In genomic region chr10:132919374-132920100, GRCh38 we compare ENCODE assay signal across 15 cellular contexts. TPM values are rescaled to one million over a fixed set of nuclear protein-coding genes. Genes with fewer than 3 reads are reported as not detected.
A peak's percentile ranks its signal among the peaks of the same experiment; 100 is the strongest.
DNase-seq lines count a peak whose midpoint lies in the region; ATAC-seq and TF ChIP-seq lines count a peak whose summit lies in the region.
"Had no signal": no experiment of that assay in that cellular context is flagged by ENCODE, and none has a peak within 500 bp of the region (broad histone marks: within the 10 kb centered on the region; RNA-seq: fewer than 3 reads in every experiment).

No MANE protein-coding gene starts in this region.

- H4K8ac ChIP-seq in neuronal stem cell (ENCODE audit: low read depth, low read length): no peak overlapping the region

- no peak overlapping the region for H3K4me2 ChIP-seq in neuronal stem cell (ENCODE audit: insufficient read depth, low read length, poor library complexity, severe bottlenecking)

- peak overlapping the region; percentile 34 for H3K23ac ChIP-seq in neuronal stem cell (ENCODE audit: low read depth, low read length, poor library complexity)

- no peak overlapping the region for H3K14ac ChIP-seq in neuronal stem cell (ENCODE audit: low read length)

- TF ChIP-seq POLR2A in Peyer's patch (IDR thresholded peaks at IDR 0.05) (no peak), prostate gland (IDR thresholded peaks at IDR 0.05) (no peak)

- no peak overlapping the region for H2BK15ac ChIP-seq in neuronal stem cell (ENCODE audit: low read length)

- H3K9me3 ChIP-seq in neuronal stem cell (replicated peaks in 1 of 2; ENCODE audit: control insufficient read depth in 2 of 2, insufficient read depth in 1 of 2, low read depth in 1 of 2, low read length in 2 of 2) (no peaks in the 10 kb centered on the region), Peyer's patch (no peaks in the 10 kb centered on the region), prostate gland (no peaks in the 10 kb centered on the region)

- H3K79me1 ChIP-seq in neuronal stem cell (ENCODE audit: low read depth, low read length): no peaks in the 10 kb centered on the region

- H2BK5ac ChIP-seq in neuronal stem cell (ENCODE audit: low read length): no peak overlapping the region

- TF ChIP-seq CTCF in natural killer cell (IDR thresholded peaks at IDR 0.05) (no peak), WTC11 (IDR thresholded peaks at IDR 0.05) (no peak), Peyer's patch (IDR thresholded peaks at IDR 0.05) (no peak), prostate gland (IDR thresholded peaks at IDR 0.05) (no peak)

- H3K27ac Mint-ChIP-seq in natural killer cell treated with Interleukin-12 subunit alpha and Interleukin-12 subunit beta and Interleukin-15 and Interleukin-18, amount 100 ng/mL, for 72 hours: no peak overlapping the region
- no peak overlapping the region for H3K27ac Mint-ChIP-seq in natural killer cell
- no peak overlapping the region for H3K27ac Mint-ChIP-seq in WTC11
- H3K27ac Mint-ChIP-seq: B cell; CD4-positive, alpha-beta memory T cell; HFFc6 had no signal

- H3K4me1 ChIP-seq in neuronal stem cell (ENCODE audit: control insufficient read depth in 2 of 2, insufficient read depth in 1 of 2, low read depth in 1 of 2, low read length in 2 of 2): no peaks in the 10 kb centered on the region
- no peaks in the 10 kb centered on the region for H3K4me1 ChIP-seq in Peyer's patch
- H3K4me1 ChIP-seq in prostate gland (replicated peaks): no peaks in the 10 kb centered on the region

- no peaks in the 10 kb centered on the region for H3K27me3 Mint-ChIP-seq in natural killer cell treated with Interleukin-12 subunit alpha and Interleukin-12 subunit beta and Interleukin-15 and Interleukin-18, amount 100 ng/mL, for 72 hours
- H3K27me3 Mint-ChIP-seq in natural killer cell (ENCODE audit: low read depth in 2 of 2) (no peaks in the 10 kb centered on the region), WTC11 (ENCODE audit: low read depth) (no peaks in the 10 kb centered on the region)

- no peak overlapping the region for H4K91ac ChIP-seq in neuronal stem cell (ENCODE audit: low read depth, low read length, poor library complexity)

- H2BK12ac ChIP-seq in neuronal stem cell (ENCODE audit: low read length): no peak overlapping the region

- ATAC-seq in natural killer cell treated with Interleukin-12 subunit alpha and Interleukin-12 subunit beta and Interleukin-15 and Interleukin-18, amount 100 ng/mL, for 72 hours: no peak
- ATAC-seq in natural killer cell (no peak), WTC11 (no peak)

- H3K4me3 ChIP-seq in neuronal stem cell (ENCODE audit: low read length in 2 of 2): no peak overlapping the region
- H3K4me3 ChIP-seq in Peyer's patch: no peak overlapping the region
- H3K4me3 ChIP-seq in prostate gland: no peak overlapping the region

- H3K27ac ChIP-seq in neuronal stem cell (replicated peaks; ENCODE audit: low read length): no peak overlapping the region
- no peak overlapping the region for H3K27ac ChIP-seq in Peyer's patch
- no peak overlapping the region for H3K27ac ChIP-seq in prostate gland
- H3K27ac ChIP-seq: HL-60 had no signal

- H2AFZ ChIP-seq in neuronal stem cell (ENCODE audit: low read length): no peak overlapping the region

- H3K27me3 ChIP-seq in neuronal stem cell (ENCODE audit: control insufficient read depth in 3 of 3, insufficient read depth in 3 of 3, low read depth in 1 of 3, low read length in 3 of 3) (no peaks in the 10 kb centered on the region), Peyer's patch (no peaks in the 10 kb centered on the region), prostate gland (replicated peaks; ENCODE audit: insufficient read depth) (no peaks in the 10 kb centered on the region)

- intact Hi-C loops in natural killer cell (cut with micrococcal nuclease) (no loop called here), prostate gland (cut with DNase I) (no loop called here)

- no peak overlapping the region for H3K4me3 Mint-ChIP-seq in natural killer cell treated with Interleukin-12 subunit alpha and Interleukin-12 subunit beta and Interleukin-15 and Interleukin-18, amount 100 ng/mL, for 72 hours
- H3K4me3 Mint-ChIP-seq in natural killer cell (no peak overlapping the region), WTC11 (no peak overlapping the region)
- H3K4me3 Mint-ChIP-seq: B cell; CD4-positive, alpha-beta memory T cell; HFFc6 had no signal

- no CpG with 5 or more reads among the region's 45 CpGs for WGBS in neuronal stem cell (ENCODE audit: extremely low coverage in 2 of 2, insufficient read length in 2 of 2, insufficient replicate concordance in 1 of 2), 2 donors
- WGBS in prostate gland: 88% methylated on average over 42 of the region's 45 CpGs

- H3K18ac ChIP-seq in neuronal stem cell (ENCODE audit: low read length): peak overlapping the region; percentile 17

- H2AK5ac ChIP-seq in neuronal stem cell (ENCODE audit: low read depth, low read length): peak overlapping the region; percentile 89

- POLR2A ChIA-PET in WTC11 (lab: Charles Lee): no interaction called here

- peak; percentile 37 for DNase-seq in natural killer cell treated with Interleukin-12 subunit alpha and Interleukin-12 subunit beta and Interleukin-15 and Interleukin-18, amount 100 ng/mL, for 72 hours (ENCODE audit: low spot score)
- DNase-seq in natural killer cell (no peak), WTC11 (ENCODE audit: low spot score) (peak; percentile 3), neuronal stem cell (ENCODE audit: low spot score) (no peak), NOMO-1 treated with dmso at 0.1 percent for 144 hours (lab: John Stamatoyannopoulos, UW; ENCODE audit: unreplicated experiment) (no peak), Peyer's patch (no peak), prostate gland (ENCODE audit: low spot score) (no peak)
- DNase-seq: C1 segment of cervical spinal cord; CD4-positive, alpha-beta memory T cell; DMS79 treated with DMSO at 0.1 percent for 48 hours; EL; HCEC 1CT; HFFc6 had no signal

- H3K36me3 ChIP-seq in neuronal stem cell (replicated peaks in 1 of 2; ENCODE audit: control insufficient read depth in 2 of 2, insufficient read depth in 2 of 2, low read length in 2 of 2): no peaks in the 10 kb centered on the region
- H3K36me3 ChIP-seq in Peyer's patch: no peaks in the 10 kb centered on the region
- no peaks in the 10 kb centered on the region for H3K36me3 ChIP-seq in prostate gland

- H2BK120ac ChIP-seq in neuronal stem cell (ENCODE audit: low read depth, low read length): no peak overlapping the region

- H3K9me3 Mint-ChIP-seq in natural killer cell treated with Interleukin-12 subunit alpha and Interleukin-12 subunit beta and Interleukin-15 and Interleukin-18, amount 100 ng/mL, for 72 hours: no peaks in the 10 kb centered on the region
- no peaks in the 10 kb centered on the region for H3K9me3 Mint-ChIP-seq in natural killer cell
- no peaks in the 10 kb centered on the region for H3K9me3 Mint-ChIP-seq in WTC11

- CTCF ChIA-PET in WTC11 (lab: Charles Lee): interaction anchor here (0.6 kb wide), 1 partner anchor 79 kb away, joined by 3 read pairs; no protein-coding TSS in a partner anchor

- peak overlapping the region; percentile 3 for H3K4ac ChIP-seq in neuronal stem cell (ENCODE audit: low read length)

- no peaks in the 10 kb centered on the region for H3K4me1 Mint-ChIP-seq in natural killer cell treated with Interleukin-12 subunit alpha and Interleukin-12 subunit beta and Interleukin-15 and Interleukin-18, amount 100 ng/mL, for 72 hours (ENCODE audit: low read depth in 2 of 2)
- H3K4me1 Mint-ChIP-seq in natural killer cell (no peaks in the 10 kb centered on the region), WTC11 (no peaks in the 10 kb centered on the region)
- H3K4me1 Mint-ChIP-seq: CD4-positive, alpha-beta memory T cell had no signal

- H3K9ac ChIP-seq in neuronal stem cell (ENCODE audit: low read depth, low read length, poor library complexity): peak overlapping the region; percentile 72

- H3K36me3 Mint-ChIP-seq in natural killer cell treated with Interleukin-12 subunit alpha and Interleukin-12 subunit beta and Interleukin-15 and Interleukin-18, amount 100 ng/mL, for 72 hours: no peaks in the 10 kb centered on the region
- H3K36me3 Mint-ChIP-seq in natural killer cell (no peaks in the 10 kb centered on the region), WTC11 (no peaks in the 10 kb centered on the region)
- H3K36me3 Mint-ChIP-seq: CD4-positive, alpha-beta memory T cell had no signal

TF ChIP-seq in WTC11, 78 proteins besides CTCF, POLR2A, EP300 and RAD21 (continues in another document):
- TF ChIP-seq EMX1 (CRISPR knock-in tag; IDR thresholded peaks at IDR 0.05) (no peak), ARID4B (CRISPR knock-in tag; IDR thresholded peaks at IDR 0.05; ENCODE audit: borderline replicate concordance) (no peak)

RNA-seq across cellular contexts. Expression of gene CFAP46, which starts 22.8 kb away (rescaled TPM):
- total RNA-seq in natural killer cell treated with Interleukin-12 subunit alpha and Interleukin-12 subunit beta and Interleukin-15 and Interleukin-18, amount 100 ng/mL, for 72 hours: under 1 TPM in 1 of 2 donors, not detected in 1; 0.19 TPM
- total RNA-seq in natural killer cell: under 1 TPM in 1 of 3 donors, not detected in 2; 0.35 TPM
- 2.9 to 3.4 TPM (median 3.3 TPM) in 3 replicates for total RNA-seq in WTC11 (2021)
- polyA plus RNA-seq in neuronal stem cell (2013, experiment 1 of 2): 1.5 TPM
- polyA plus RNA-seq in neuronal stem cell (2013, experiment 2 of 2): 1.4 TPM
- total RNA-seq in Peyer's patch: not detected
- 1 to 10 TPM; 1.4 to 9.3 TPM for total RNA-seq in prostate gland
- total RNA-seq: B cell; CD4-positive, alpha-beta memory T cell had no signal
- polyA plus RNA-seq: CD4-positive, alpha-beta memory T cell had no signal

Comparison
In these comparisons a context has a peak if more than half of its experiments do, and no peak if none do; other contexts are left out.
1. DNase-seq: peak in natural killer cell treated with Interleukin-12 subunit alpha and Interleukin-12 subunit beta and Interleukin-15 and Interleukin-18, amount 100 ng/mL, for 72 hours (single experiment) and WTC11 (single experiment); none in natural killer cell (single experiment), neuronal stem cell (single experiment), NOMO-1 treated with dmso at 0.1 percent for 144 hours (single experiment), Peyer's patch (0 of 3) and prostate gland (single experiment).